10 cellular contexts compared by ENCODE assay signal in the genomic region with DNA sequence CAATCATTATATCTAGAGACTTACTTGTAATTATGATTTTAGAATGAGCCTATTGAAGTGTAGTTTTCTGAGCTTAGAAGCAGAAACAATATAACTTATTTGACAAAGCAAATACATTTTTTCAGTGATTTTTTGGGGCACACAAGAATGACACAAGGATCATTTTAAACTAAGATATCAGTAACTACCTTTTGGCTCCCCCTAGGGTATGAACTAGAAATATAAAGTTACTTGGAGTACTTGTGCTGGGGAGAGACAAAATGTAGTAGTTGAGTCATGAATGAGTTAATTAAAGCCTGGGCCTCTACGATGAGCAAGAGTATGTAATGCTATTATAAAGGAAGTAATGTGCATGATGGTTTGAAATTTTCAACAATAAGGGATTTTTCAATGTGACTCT.
DNase-seq lines count a peak whose midpoint lies in the region; ATAC-seq, FAIRE-seq and TF ChIP-seq lines count a peak whose summit lies in the region.
"Had no signal": no experiment of that assay in that cellular context is flagged by ENCODE, and none has a peak within 500 bp of the region (broad histone marks: within the 10 kb centered on the region; RNA-seq: fewer than 3 reads in every experiment).

No MANE protein-coding gene starts in this region.

- H3K9ac ChIP-seq in Loucy (ENCODE audit: low read depth, low read length, poor library complexity, severe bottlenecking) = no peak overlapping the region

- WGBS in pancreas, 2 donors = 0 to 4% methylated on average over 1 of the region's 1 CpG

- no peaks in the 10 kb centered on the region for H3K79me2 ChIP-seq in Loucy (ENCODE audit: insufficient read depth, low read length)

- peaks cover 5% of the 10 kb centered on the region for H3K4me1 Mint-ChIP-seq in T-helper 17 cell

- intact Hi-C loops in pancreas (cut with DNase I) = no loop called here

- H3K4me3 ChIP-seq in Loucy (ENCODE audit: low read length, poor library complexity, severe bottlenecking) (no peak overlapping the region), bronchial epithelial cell (ENCODE audit: low read depth, low read length) (no peak overlapping the region), pancreas (no peak overlapping the region)

- H3K4me1 ChIP-seq in Loucy (ENCODE audit: insufficient read depth, low read length, poor library complexity, severe bottlenecking) (no peaks in the 10 kb centered on the region), pancreas (peaks cover 0 to 5% (median 5%) of the 10 kb centered on the region in 3 donors)

- H3K27me3 ChIP-seq in Loucy (ENCODE audit: insufficient read depth, low read length, poor library complexity, severe bottlenecking) = no peaks in the 10 kb centered on the region
- H3K27me3 ChIP-seq in bronchial epithelial cell (ENCODE audit: control insufficient read depth, insufficient read depth, low read length) = no peaks in the 10 kb centered on the region
- H3K27me3 ChIP-seq in pancreas = no peaks in the 10 kb centered on the region

- no peaks in the 10 kb centered on the region for H3K9me3 ChIP-seq in Loucy (ENCODE audit: insufficient read depth, low read depth, low read length)
- H3K9me3 ChIP-seq in pancreas = no peaks in the 10 kb centered on the region
- no peaks in the 10 kb centered on the region for H3K9me3 ChIP-seq in T-helper 17 cell (ENCODE audit: control insufficient read depth, low read length, poor library complexity, severe bottlenecking)

- H3K27ac ChIP-seq in pancreas = no peak overlapping the region

- H3K4me2 ChIP-seq in Loucy (ENCODE audit: low read depth, low read length, poor library complexity, severe bottlenecking) = no peak overlapping the region

- no peak overlapping the region for H2AFZ ChIP-seq in Loucy (ENCODE audit: low read length)

- TF ChIP-seq CTCF in Loucy (conservative IDR thresholded peaks at IDR 0.05; ENCODE audit: low read length) (peak; percentile 41), bronchial epithelial cell (IDR thresholded peaks at IDR 0.05; ENCODE audit: insufficient read depth, low read length, severe bottlenecking) (peak; percentile 20), pancreas (IDR thresholded peaks at IDR 0.05) (peak in 2 of 4 donors; percentile 17 to 31)

- H4K20me1 ChIP-seq in Loucy (ENCODE audit: insufficient read depth, low read length, poor library complexity, severe bottlenecking) = no peaks in the 10 kb centered on the region

- H3K27me3 Mint-ChIP-seq in T-helper 17 cell = no peaks in the 10 kb centered on the region

- no peak overlapping the region for H3K27ac Mint-ChIP-seq in T-helper 17 cell

- H3K36me3 ChIP-seq in Loucy (ENCODE audit: insufficient read depth, low read length) (no peaks in the 10 kb centered on the region), bronchial epithelial cell (ENCODE audit: control insufficient read depth, insufficient read depth, low read length) (no peaks in the 10 kb centered on the region), pancreas (no peaks in the 10 kb centered on the region)

- H3F3A ChIP-seq in Loucy (ENCODE audit: low read depth) = no peaks in the 10 kb centered on the region

- peaks cover 2% of the 10 kb centered on the region for H3K36me3 Mint-ChIP-seq in T-helper 17 cell (ENCODE audit: low read depth)

- FAIRE-seq in bronchial epithelial cell (lab: Jason Lieb, UNC) (no peak), pancreas (lab: Jason Lieb, UNC) (no peak)
- FAIRE-seq: kidney had no signal

- ATAC-seq in pancreas (peak in 3 of 4 donors; percentile 48 to 71 (median 56)), T-helper 17 cell (no peak), GM21515 (IDR thresholded peaks at IDR 0.05; ENCODE audit: unreplicated experiment) (no peak), HG02981 (IDR thresholded peaks at IDR 0.05; ENCODE audit: unreplicated experiment) (no peak)

- peak; percentile 18 for DNase-seq in NCI-H1694 treated with DMSO at 0.1 percent for 48 hours (lab: John Stamatoyannopoulos, UW)
- no peak for DNase-seq in NCI-H1694 (lab: John Stamatoyannopoulos, UW)
- DNase-seq in bronchial epithelial cell (ENCODE audit: low read depth) = peak; percentile 71
- DNase-seq in pancreas = no peak
- DNase-seq in T-helper 17 cell = no peak
- DNase-seq: kidney; stimulated activated CD8-positive, alpha-beta memory T cell treated with anti-CD3 and anti-CD28 coated beads, Interleukin-4, amount 100 ng/mL, for 48 hours had no signal

- no peak overlapping the region for H3K4me3 Mint-ChIP-seq in T-helper 17 cell

- no peaks in the 10 kb centered on the region for H3K9me2 ChIP-seq in Loucy (replicated peaks; ENCODE audit: low read depth, low read length)

Comparison
In these comparisons a context has a peak if more than half of its experiments do, and no peak if none do; other contexts are left out.
1. DNase-seq: peak in NCI-H1694 treated with DMSO at 0.1 percent for 48 hours (single experiment) and bronchial epithelial cell (single experiment); none in NCI-H1694 (single experiment), pancreas (0 of 6) and T-helper 17 cell (0 of 3).
2. ATAC-seq: peak in pancreas (3 of 4); none in T-helper 17 cell (single experiment), GM21515 (single experiment) and HG02981 (single experiment).